Comparison of ENCODE assay signal across 8 cellular contexts in the genomic region with DNA sequence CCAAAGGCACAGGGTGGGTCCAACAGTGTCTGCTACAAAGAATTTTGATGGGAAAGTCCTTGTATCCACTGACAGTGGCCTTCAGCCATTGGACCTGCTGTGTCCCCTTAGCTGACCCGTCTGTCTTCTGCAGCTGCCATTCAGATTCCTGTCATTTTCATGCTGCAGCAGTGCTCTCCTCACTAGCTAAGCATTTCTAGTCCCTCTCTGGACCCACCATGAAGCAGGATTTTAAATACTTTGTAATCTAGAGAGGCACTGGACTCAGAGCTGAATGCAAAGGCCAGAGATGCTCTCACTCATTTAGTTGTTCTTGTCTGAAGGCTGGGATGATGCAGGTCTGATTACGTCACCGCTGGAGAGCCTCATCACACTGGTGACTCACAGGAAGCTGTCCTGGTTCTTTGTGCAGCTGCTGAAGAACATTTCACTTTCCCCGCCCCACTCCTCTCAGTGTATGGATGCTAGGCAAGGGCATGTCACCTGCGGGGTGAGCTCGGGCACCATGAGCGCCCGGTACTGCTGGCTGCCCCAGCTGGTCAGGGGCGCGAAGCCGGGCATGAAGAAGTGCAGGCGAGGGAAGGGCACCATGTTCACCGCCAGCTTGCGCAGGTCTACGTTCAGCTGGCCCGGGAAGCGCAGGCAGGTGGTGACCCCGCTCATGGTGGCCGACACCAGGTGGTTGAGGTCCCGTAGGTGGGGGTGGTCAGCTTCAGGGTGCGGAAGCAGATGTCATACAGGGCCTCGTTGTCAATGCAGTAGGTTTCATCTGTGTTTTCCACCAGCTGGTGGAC. TPM values are rescaled to one million over a fixed set of nuclear protein-coding genes. Genes with fewer than 3 reads are reported as not detected.
DNase-seq lines count a peak whose midpoint lies in the region; ATAC-seq and TF ChIP-seq lines count a peak whose summit lies in the region.

No MANE protein-coding gene starts in this region.

- DNase-seq in COLO668 (lab: John Stamatoyannopoulos, UW; ENCODE audit: unreplicated experiment) (peak; percentile 65), NB4 (ENCODE audit: low read depth) (peak; percentile 88), kidney glomerular epithelial cell (lab: John Stamatoyannopoulos, UW) (peak; percentile 69), nephron progenitor cell (no peak), vagina (ENCODE audit: extremely low spot score in 2 of 2) (no peak)
- DNase-seq in effector CD4-positive, alpha-beta T cell = no peak

- H3K27me3 Mint-ChIP-seq in activated T-helper 17 cell treated with anti-CD3 and anti-CD28 coated beads, Interleukin-2, amount 50 U/mL, for 72 hours = peaks cover 3% of the 10 kb centered on the region
- H3K27me3 Mint-ChIP-seq in nephron progenitor cell (ENCODE audit: low read depth, poor library complexity) = peaks cover 8% of the 10 kb centered on the region

- H3K27me3 ChIP-seq in vagina = no peaks in the 10 kb centered on the region

- H3K4me3 ChIP-seq in NB4 (ENCODE audit: low read depth, low read length) (no peak overlapping the region), vagina (no peak overlapping the region)

- TF ChIP-seq CTCF in NB4 (IDR thresholded peaks at IDR 0.05; ENCODE audit: low read depth, low read length) = no peak
- no peak for TF ChIP-seq CTCF in nephron progenitor cell (IDR thresholded peaks at IDR 0.05)
- TF ChIP-seq CTCF in vagina (IDR thresholded peaks at IDR 0.05) = no peak

- H3K4me1 Mint-ChIP-seq in activated T-helper 17 cell treated with anti-CD3 and anti-CD28 coated beads, Interleukin-2, amount 50 U/mL, for 72 hours = no peaks in the 10 kb centered on the region
- peaks cover 53% of the 10 kb centered on the region for H3K4me1 Mint-ChIP-seq in nephron progenitor cell

- intact Hi-C loops in vagina (cut with DNase I) = no loop called here

- no peaks in the 10 kb centered on the region for H3K9me3 ChIP-seq in vagina

- no peak overlapping the region for H3K4me3 Mint-ChIP-seq in activated T-helper 17 cell treated with anti-CD3 and anti-CD28 coated beads, Interleukin-2, amount 50 U/mL, for 72 hours
- H3K4me3 Mint-ChIP-seq in nephron progenitor cell = no peak overlapping the region

- peak; percentile 94 for ATAC-seq in activated T-helper 17 cell treated with anti-CD3 and anti-CD28 coated beads, Interleukin-2, amount 50 U/mL, for 72 hours (replicated peaks)
- no peak for ATAC-seq in HG02759 (IDR thresholded peaks at IDR 0.05; ENCODE audit: unreplicated experiment)

- H3K4me1 ChIP-seq in vagina = no peaks in the 10 kb centered on the region

- TF ChIP-seq POLR2A in NB4 (IDR thresholded peaks at IDR 0.05; ENCODE audit: extremely low read depth, insufficient read length) (no peak), vagina (IDR thresholded peaks at IDR 0.05) (no peak)

- no peaks in the 10 kb centered on the region for H3K9me3 Mint-ChIP-seq in activated T-helper 17 cell treated with anti-CD3 and anti-CD28 coated beads, Interleukin-2, amount 50 U/mL, for 72 hours
- no peaks in the 10 kb centered on the region for H3K9me3 Mint-ChIP-seq in nephron progenitor cell

- no peaks in the 10 kb centered on the region for H3K36me3 ChIP-seq in vagina

- no peak overlapping the region for H3K27ac ChIP-seq in vagina

- H3K27ac Mint-ChIP-seq in activated T-helper 17 cell treated with anti-CD3 and anti-CD28 coated beads, Interleukin-2, amount 50 U/mL, for 72 hours = no peak overlapping the region
- H3K27ac Mint-ChIP-seq in nephron progenitor cell = no peak overlapping the region

- H3K36me3 Mint-ChIP-seq in activated T-helper 17 cell treated with anti-CD3 and anti-CD28 coated beads, Interleukin-2, amount 50 U/mL, for 72 hours (ENCODE audit: low read depth) = no peaks in the 10 kb centered on the region
- no peaks in the 10 kb centered on the region for H3K36me3 Mint-ChIP-seq in nephron progenitor cell (ENCODE audit: low read depth)

RNA-seq across cellular contexts. Expression of a gene that starts 19.4 kb away (rescaled TPM):
- total RNA-seq in activated T-helper 17 cell treated with anti-CD3 and anti-CD28 coated beads, Interleukin-2, amount 50 U/mL, for 72 hours = 1 to 10 TPM; 2.8 to 6.0 TPM
- total RNA-seq in vagina = 72.7 TPM

RNA-seq across cellular contexts. Expression of a gene that starts 50.7 kb away (rescaled TPM):
- total RNA-seq in activated T-helper 17 cell treated with anti-CD3 and anti-CD28 coated beads, Interleukin-2, amount 50 U/mL, for 72 hours = under 1 TPM in 1 of 2 donors, not detected in 1; 0.35 TPM
- total RNA-seq in vagina = 6.9 TPM

RNA-seq across cellular contexts. Expression of a gene that starts 58.2 kb away (rescaled TPM):
- 1 to 10 TPM; 9.1 to 9.2 TPM for total RNA-seq in activated T-helper 17 cell treated with anti-CD3 and anti-CD28 coated beads, Interleukin-2, amount 50 U/mL, for 72 hours
- 10.3 TPM for total RNA-seq in vagina

Comparison
In these comparisons a context has a peak if more than half of its experiments do, and no peak if none do; other contexts are left out.
1. DNase-seq: peak in COLO668 (single experiment), NB4 (single experiment) and kidney glomerular epithelial cell (single experiment); none in effector CD4-positive, alpha-beta T cell (single experiment), nephron progenitor cell (single experiment) and vagina (0 of 2).
2. RNA of a gene that starts 19.4 kb away (total RNA-seq): 72.7 TPM in vagina (single experiment); 2.8 to 6.0 TPM in activated T-helper 17 cell treated with anti-CD3 and anti-CD28 coated beads, Interleukin-2, amount 50 U/mL, for 72 hours; every median in the first group is over 10 times any median in the second.